In genomic region chr18:56550121-56550520, GRCh38 we compare ENCODE assay signal across 14 cellular contexts.
A peak's percentile ranks its signal among the peaks of the same experiment; 100 is the strongest.
DNase-seq lines count a peak whose midpoint lies in the region; ATAC-seq and TF ChIP-seq lines count a peak whose summit lies in the region.
"Had no signal": no experiment of that assay in that cellular context is flagged by ENCODE, and none has a peak within 500 bp of the region (broad histone marks: within the 10 kb centered on the region; RNA-seq: fewer than 3 reads in every experiment).

No MANE protein-coding gene starts in this region.

- intact Hi-C loops in MCF 10A (cut with micrococcal nuclease) (no loop called here), breast epithelium (cut with DNase I; ENCODE audit: low total_unique reads) (no loop called here)

- no peak for ATAC-seq in HG03135 (IDR thresholded peaks at IDR 0.05; ENCODE audit: unreplicated experiment)
- ATAC-seq: GM12878, HCT116 had no signal

- H3K4me3 ChIP-seq in breast epithelium: no peak overlapping the region
- H3K4me3 ChIP-seq in fibroblast of pulmonary artery (replicated peaks; ENCODE audit: low read depth, low read length): no peak overlapping the region
- H3K4me3 ChIP-seq: BLaER1, GM12878 had no signal

- CTCF ChIA-PET in MCF 10A (lab: Yijun Ruan, JAX): no interaction called here

- POLR2A ChIA-PET in MCF 10A (lab: Yijun Ruan, JAX): no interaction called here

- no peaks in the 10 kb centered on the region for H3K4me1 Mint-ChIP-seq in MCF 10A (ENCODE audit: insufficient read depth, unreplicated experiment)
- H3K4me1 Mint-ChIP-seq: CD8-positive, alpha-beta memory T cell had no signal

- no TSS peak for BruUV-seq in MCF 10A (replicated peaks; lab: Mats Ljungman, UMichigan)

- H3K27me3 ChIP-seq in breast epithelium: no peaks in the 10 kb centered on the region
- H3K27me3 ChIP-seq: BLaER1 had no signal

- H3K4me1 ChIP-seq in breast epithelium: no peaks in the 10 kb centered on the region
- H3K4me1 ChIP-seq: BLaER1, Caco-2 had no signal

- no peaks in the 10 kb centered on the region for H3K9me3 ChIP-seq in breast epithelium
- H3K9me3 ChIP-seq: BLaER1, Caco-2 had no signal

- no peak overlapping the region for H3K27ac ChIP-seq in breast epithelium
- H3K27ac ChIP-seq: 22Rv1, BLaER1 had no signal

- no peak for TF ChIP-seq POLR2A in breast epithelium (IDR thresholded peaks at IDR 0.05)

- no peak overlapping the region for H3K27ac Mint-ChIP-seq in MCF 10A (ENCODE audit: low read depth, unreplicated experiment)

- peak; percentile 34 for DNase-seq in MCF 10A (ENCODE audit: unreplicated experiment)
- DNase-seq in breast epithelium (ENCODE audit: low spot score in 2 of 2): no peak
- DNase-seq in RPMI7951 (ENCODE audit: low read depth): peak; percentile 11
- DNase-seq in fibroblast of pulmonary artery (ENCODE audit: low read depth): peak; percentile 35
- DNase-seq in iPS-NIHi7 (ENCODE audit: extremely low spot score): no peak
- no peak for DNase-seq in NCI-H2081 treated with DMSO at 0.1 percent for 48 hours (lab: John Stamatoyannopoulos, UW)
- DNase-seq: Caco-2; CD8-positive, alpha-beta memory T cell; DMS53 had no signal

- H3K9me3 Mint-ChIP-seq in MCF 10A (ENCODE audit: unreplicated experiment): peaks cover 6% of the 10 kb centered on the region
- H3K9me3 Mint-ChIP-seq: CD8-positive, alpha-beta memory T cell had no signal

- no peaks in the 10 kb centered on the region for H3K36me3 Mint-ChIP-seq in MCF 10A (ENCODE audit: insufficient read depth, unreplicated experiment)
- H3K36me3 Mint-ChIP-seq: CD8-positive, alpha-beta memory T cell had no signal

- no peaks in the 10 kb centered on the region for H3K36me3 ChIP-seq in breast epithelium
- H3K36me3 ChIP-seq: BLaER1 had no signal

- TF ChIP-seq CTCF in MCF 10A (IDR thresholded peaks at IDR 0.05; ENCODE audit: unreplicated experiment): no peak
- TF ChIP-seq CTCF in breast epithelium (IDR thresholded peaks at IDR 0.05): no peak
- TF ChIP-seq CTCF in fibroblast of pulmonary artery (IDR thresholded peaks at IDR 0.05; ENCODE audit: low read length, missing control alignments): no peak

- H3K4me3 Mint-ChIP-seq in MCF 10A (ENCODE audit: unreplicated experiment): no peak overlapping the region
- H3K4me3 Mint-ChIP-seq: CD8-positive, alpha-beta memory T cell had no signal

- no peaks in the 10 kb centered on the region for H3K27me3 Mint-ChIP-seq in MCF 10A (ENCODE audit: insufficient read depth, unreplicated experiment)

Comparison
In these comparisons a context has a peak if more than half of its experiments do, and no peak if none do; other contexts are left out.
1. DNase-seq: peak in MCF 10A (single experiment), RPMI7951 (single experiment) and fibroblast of pulmonary artery (single experiment); none in breast epithelium (0 of 2), iPS-NIHi7 (single experiment) and NCI-H2081 treated with DMSO at 0.1 percent for 48 hours (single experiment).